Comparison of ENCODE assay signal across 29 cellular contexts in the genomic region with DNA sequence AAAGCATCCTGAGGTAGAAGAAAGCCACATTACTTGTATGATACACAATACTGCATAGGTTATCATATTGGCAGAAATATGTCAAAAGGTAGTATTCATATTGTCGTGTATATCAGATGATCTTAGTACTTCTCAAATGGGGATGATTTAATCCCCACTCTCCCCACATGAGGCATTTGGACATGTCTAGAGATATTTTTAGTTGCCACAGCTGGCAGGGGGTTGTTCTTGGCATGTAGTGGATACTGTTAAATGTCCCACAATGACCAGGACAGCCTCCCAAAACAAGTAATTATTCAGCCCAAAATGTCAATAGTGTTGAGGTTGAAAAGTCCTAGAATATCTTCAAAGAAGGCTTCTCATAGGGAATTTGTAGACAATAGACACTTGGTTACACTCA.
"Had no signal": no experiment of that assay in that cellular context is flagged by ENCODE, and none has a peak within 500 bp of the region (broad histone marks: within the 10 kb centered on the region; RNA-seq: fewer than 3 reads in every experiment).

No MANE protein-coding gene starts in this region.

- H3K36me3 ChIP-seq: ascending aorta, breast epithelium, cardiac muscle cell, colonic mucosa, esophagus squamous epithelium, heart left ventricle had no signal

- FAIRE-seq: endothelial cell of umbilical vein, TTC549 had no signal

- H3K27me3 ChIP-seq: ascending aorta, breast epithelium, cardiac muscle cell, colonic mucosa, esophagus squamous epithelium, heart left ventricle had no signal

- H3K4me1 ChIP-seq: breast epithelium, colonic mucosa, esophagus squamous epithelium had no signal

- H3K4me3 ChIP-seq: ascending aorta, breast epithelium, cardiac muscle cell, colonic mucosa, esophagus squamous epithelium, heart left ventricle had no signal

- H3K9me3 Mint-ChIP-seq: activated CD4-positive, alpha-beta T cell treated with anti-CD3 and anti-CD28 coated beads, Interleukin-2, amount 10 ng/mL, durations not matched to agents 7 days and 5 days; activated CD8-positive, alpha-beta T cell treated with anti-CD3 and anti-CD28 coated beads for 36 hours; activated naive CD4-positive, alpha-beta T cell treated with anti-CD3 and anti-CD28 coated beads for 36 hours; activated naive CD4-positive, alpha-beta T cell treated with anti-CD3 and anti-CD28 coated beads, Interleukin-2, amount 50 U/mL, for 24 hours; activated naive CD8-positive, alpha-beta T cell treated with anti-CD3 and anti-CD28 coated beads, Interleukin-2, amount 10 ng/mL, durations not matched to agents 7 days and 5 days; activated T-cell treated with anti-CD3 and anti-CD28 coated beads, Interleukin-2, amount 50 U/mL, for 4 hours; brain; WTC11 had no signal

- ATAC-seq: activated CD8-positive, alpha-beta T cell treated with anti-CD3 and anti-CD28 coated beads for 36 hours; activated T-cell treated with anti-CD3 and anti-CD28 coated beads, Interleukin-2, amount 50 U/mL, for 4 hours; activated T-helper 17 cell treated with anti-CD3 and anti-CD28 coated beads, Interleukin-2, amount 50 U/mL, for 72 hours; WTC11 had no signal

- DNase-seq: activated CD4-positive, alpha-beta T cell treated with anti-CD3 and anti-CD28 coated beads for 1 hour; activated CD4-positive, alpha-beta T cell treated with anti-CD3 and anti-CD28 coated beads for 4 hours; activated CD4-positive, alpha-beta T cell treated with anti-CD3 and anti-CD28 coated beads, Interleukin-2, amount 10 ng/mL, durations not matched to agents 7 days and 5 days; activated CD4-positive, alpha-beta T cell treated with anti-CD3 and anti-CD28 coated beads, Interleukin-2, amount 50 U/mL, for 4 hours; activated CD8-positive, alpha-beta memory T cell treated with anti-CD3 and anti-CD28 coated beads for 24 hours; activated CD8-positive, alpha-beta T cell treated with anti-CD3 and anti-CD28 coated beads for 36 hours; activated effector memory CD4-positive, alpha-beta T cell treated with Interleukin-2 at 50 U/mL for 16 hours; activated naive CD4-positive, alpha-beta T cell treated with anti-CD3 and anti-CD28 coated beads for 36 hours; activated naive CD8-positive, alpha-beta T cell treated with anti-CD3 and anti-CD28 coated beads, Interleukin-2, amount 10 ng/mL, durations not matched to agents 7 days and 5 days; activated T-cell treated with anti-CD3 and anti-CD28 coated beads, Interleukin-2, amount 50 U/mL, for 4 hours; central memory CD4-positive, alpha-beta T cell; cerebellar nuclear complex; colonic mucosa; effector CD8-positive, alpha-beta T cell; esophagus squamous epithelium; foreskin fibroblast; heart left ventricle; T-helper 2 cell had no signal

- H3K27ac Mint-ChIP-seq: activated CD4-positive, alpha-beta T cell treated with anti-CD3 and anti-CD28 coated beads, Interleukin-2, amount 10 ng/mL, durations not matched to agents 7 days and 5 days; activated CD8-positive, alpha-beta T cell treated with anti-CD3 and anti-CD28 coated beads for 36 hours; activated naive CD4-positive, alpha-beta T cell treated with anti-CD3 and anti-CD28 coated beads for 36 hours; activated naive CD4-positive, alpha-beta T cell treated with anti-CD3 and anti-CD28 coated beads, Interleukin-2, amount 50 U/mL, for 24 hours; activated naive CD8-positive, alpha-beta T cell treated with anti-CD3 and anti-CD28 coated beads, Interleukin-2, amount 10 ng/mL, durations not matched to agents 7 days and 5 days; activated T-helper 17 cell treated with anti-CD3 and anti-CD28 coated beads, Interleukin-2, amount 50 U/mL, for 72 hours; brain; WTC11 had no signal

- H3K9me3 ChIP-seq: ascending aorta, breast epithelium, colonic mucosa, esophagus squamous epithelium, heart left ventricle had no signal

- H3K27me3 Mint-ChIP-seq: activated CD4-positive, alpha-beta T cell treated with anti-CD3 and anti-CD28 coated beads, Interleukin-2, amount 10 ng/mL, durations not matched to agents 7 days and 5 days; activated CD8-positive, alpha-beta T cell treated with anti-CD3 and anti-CD28 coated beads for 36 hours; activated naive CD4-positive, alpha-beta T cell treated with anti-CD3 and anti-CD28 coated beads, Interleukin-2, amount 50 U/mL, for 24 hours; activated naive CD8-positive, alpha-beta T cell treated with anti-CD3 and anti-CD28 coated beads, Interleukin-2, amount 10 ng/mL, durations not matched to agents 7 days and 5 days; activated T-helper 17 cell treated with anti-CD3 and anti-CD28 coated beads, Interleukin-2, amount 50 U/mL, for 72 hours; brain had no signal

- H3K4me3 Mint-ChIP-seq: activated CD4-positive, alpha-beta T cell treated with anti-CD3 and anti-CD28 coated beads, Interleukin-2, amount 10 ng/mL, durations not matched to agents 7 days and 5 days; activated CD8-positive, alpha-beta T cell treated with anti-CD3 and anti-CD28 coated beads for 36 hours; activated naive CD4-positive, alpha-beta T cell treated with anti-CD3 and anti-CD28 coated beads for 36 hours; activated naive CD4-positive, alpha-beta T cell treated with anti-CD3 and anti-CD28 coated beads, Interleukin-2, amount 50 U/mL, for 24 hours; activated naive CD8-positive, alpha-beta T cell treated with anti-CD3 and anti-CD28 coated beads, Interleukin-2, amount 10 ng/mL, durations not matched to agents 7 days and 5 days; activated T-cell treated with anti-CD3 and anti-CD28 coated beads, Interleukin-2, amount 50 U/mL, for 4 hours; activated T-helper 17 cell treated with anti-CD3 and anti-CD28 coated beads, Interleukin-2, amount 50 U/mL, for 72 hours; brain; WTC11 had no signal

- H3K4me1 Mint-ChIP-seq: activated CD4-positive, alpha-beta T cell treated with anti-CD3 and anti-CD28 coated beads, Interleukin-2, amount 10 ng/mL, durations not matched to agents 7 days and 5 days; activated naive CD4-positive, alpha-beta T cell treated with anti-CD3 and anti-CD28 coated beads, Interleukin-2, amount 50 U/mL, for 24 hours; activated naive CD8-positive, alpha-beta T cell treated with anti-CD3 and anti-CD28 coated beads, Interleukin-2, amount 10 ng/mL, durations not matched to agents 7 days and 5 days; activated T-helper 17 cell treated with anti-CD3 and anti-CD28 coated beads, Interleukin-2, amount 50 U/mL, for 72 hours had no signal

- H3K36me3 Mint-ChIP-seq: activated naive CD4-positive, alpha-beta T cell treated with anti-CD3 and anti-CD28 coated beads, Interleukin-2, amount 50 U/mL, for 24 hours; activated naive CD8-positive, alpha-beta T cell treated with anti-CD3 and anti-CD28 coated beads, Interleukin-2, amount 10 ng/mL, durations not matched to agents 7 days and 5 days; brain; WTC11 had no signal

- H3K27ac ChIP-seq: ascending aorta, breast epithelium, cardiac muscle cell, colonic mucosa, epithelial cell of prostate, esophagus squamous epithelium, heart left ventricle, VCaP had no signal
